Comparison of ENCODE assay signal across 14 cellular contexts in the genomic region with DNA sequence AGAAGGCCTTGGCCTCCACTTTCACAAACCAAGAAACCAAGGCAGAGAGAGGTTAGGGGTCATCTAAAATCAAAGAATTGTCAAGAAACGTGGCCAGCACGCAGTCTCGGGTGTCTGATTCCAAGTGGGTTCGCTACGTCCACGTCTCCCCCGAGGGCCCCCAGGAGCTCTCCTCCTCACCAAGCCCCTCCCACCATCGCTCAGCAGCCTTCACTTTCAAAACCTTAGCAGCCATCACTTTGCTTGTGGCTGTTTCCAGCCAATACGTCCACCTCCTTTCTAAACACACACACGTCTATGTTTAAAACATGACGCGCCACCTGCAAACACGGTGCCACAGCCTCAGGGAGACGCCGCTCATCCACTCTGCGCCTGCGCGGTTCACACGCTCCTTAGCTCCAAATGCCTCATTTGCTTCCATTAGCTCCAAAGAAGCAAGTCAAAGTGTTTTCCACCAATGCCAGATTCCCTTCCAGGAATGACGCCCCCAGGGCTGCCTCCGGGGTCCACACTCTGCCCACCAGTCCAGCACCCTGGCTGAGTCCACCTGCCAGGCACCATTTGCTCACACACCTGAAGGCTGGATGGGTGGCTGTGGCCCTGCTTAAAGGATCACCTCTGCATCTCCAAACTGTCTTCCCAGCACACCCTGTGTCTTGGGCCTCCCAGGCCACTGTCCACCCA. TPM values are rescaled to one million over a fixed set of nuclear protein-coding genes. Genes with fewer than 3 reads are reported as not detected.
A peak's percentile ranks its signal among the peaks of the same experiment; 100 is the strongest.
DNase-seq lines count a peak whose midpoint lies in the region; ATAC-seq and TF ChIP-seq lines count a peak whose summit lies in the region.
"Had no signal": no experiment of that assay in that cellular context is flagged by ENCODE, and none has a peak within 500 bp of the region (broad histone marks: within the 10 kb centered on the region; RNA-seq: fewer than 3 reads in every experiment).

No MANE protein-coding gene starts in this region.

- H3K4me1 ChIP-seq in SK-N-SH (ENCODE audit: control insufficient read depth in 1 of 2, insufficient read depth in 2 of 2, low read depth in 1 of 2, low read length in 1 of 2) (peaks cover 38 to 50% of the 10 kb centered on the region in 2 experiments), H9 (ENCODE audit: insufficient read depth, low read length) (peaks cover 5% of the 10 kb centered on the region; the same call in 1 of the 2 replicates)

- no peaks in the 10 kb centered on the region for H3K9me2 ChIP-seq in SK-N-SH

- no peaks in the 10 kb centered on the region for H3K27me3 ChIP-seq in SK-N-SH (ENCODE audit: insufficient read depth)
- H3K27me3 ChIP-seq in H9 (ENCODE audit: insufficient read depth, low read length): no peaks in the 10 kb centered on the region
- H3K27me3 ChIP-seq: tibial nerve had no signal

- H2BK12ac ChIP-seq in H9 (ENCODE audit: insufficient read length, low read depth, low read length): no peak overlapping the region

- H3K9ac ChIP-seq in SK-N-SH (0 out of 2 replicates have a peak overlapping the region, but pooled peaks have one; percentile 4), H9 (ENCODE audit: extremely low read depth, insufficient read length, low read length) (no peak overlapping the region)

- H3K23me2 ChIP-seq in H9 (ENCODE audit: insufficient read length, low read depth, low read length, poor library complexity, severe bottlenecking): peaks cover 10% of the 10 kb centered on the region

- H4K5ac ChIP-seq in H9 (ENCODE audit: insufficient read length, low read depth, low read length): no peak overlapping the region

- H3K79me2 ChIP-seq in SK-N-SH (ENCODE audit: insufficient read depth): peaks cover 97% of the 10 kb centered on the region
- H3K79me2 ChIP-seq in H9 (ENCODE audit: insufficient read depth, low read length): peaks cover 13% of the 10 kb centered on the region; the same call in 1 of the 2 replicates

- H3K9me3 ChIP-seq in SK-N-SH (no peaks in the 10 kb centered on the region), H9 (ENCODE audit: control insufficient read depth, low read depth, low read length) (no peaks in the 10 kb centered on the region)
- H3K9me3 ChIP-seq: tibial nerve had no signal

- H3K27me3 Mint-ChIP-seq in H9 (ENCODE audit: low read depth) (peaks cover 18% of the 10 kb centered on the region), brain (peaks cover 11% of the 10 kb centered on the region), nephron progenitor cell (ENCODE audit: low read depth, poor library complexity) (peaks cover 12% of the 10 kb centered on the region)

- no peak overlapping the region for H2AK5ac ChIP-seq in H9 (ENCODE audit: insufficient read length, low read length)

- H4K91ac ChIP-seq in H9 (ENCODE audit: insufficient read length, low read depth, low read length): no peak overlapping the region

- WGBS in SK-N-SH (ENCODE audit: low lambda C conversion rate): 93% methylated on average over 21 of the region's 21 CpGs
- WGBS in H9 (ENCODE audit: extremely low coverage, insufficient read length, low lambda C conversion rate): no CpG with 5 or more reads among the region's 21 CpGs

- peaks cover 3% of the 10 kb centered on the region for H3K79me1 ChIP-seq in H9 (ENCODE audit: insufficient read depth, low read depth, low read length, poor library complexity, severe bottlenecking)

- H3K9me3 Mint-ChIP-seq in H9: peaks cover 0 to 3% of the 10 kb centered on the region in 2 experiments; a peak in 1 of 5 replicates
- H3K9me3 Mint-ChIP-seq in brain: peaks cover 0 to 5% (median 0%) of the 10 kb centered on the region in 5 experiments
- no peaks in the 10 kb centered on the region for H3K9me3 Mint-ChIP-seq in nephron progenitor cell

- H3F3A ChIP-seq in SK-N-SH (replicated peaks; ENCODE audit: insufficient read depth): peaks cover 28% of the 10 kb centered on the region

- H3T11ph ChIP-seq in H9 (ENCODE audit: low read length): no peak overlapping the region

- no peak overlapping the region for H3K4me3 ChIP-seq in SK-N-SH (ENCODE audit: low read depth in 2 of 2, low read length in 1 of 2)
- H3K4me3 ChIP-seq: tibial nerve had no signal

- H3K4ac ChIP-seq in H9 (ENCODE audit: low read depth, low read length): no peak overlapping the region

- no peak overlapping the region for H2BK15ac ChIP-seq in H9 (ENCODE audit: low read depth, low read length)

- no peak overlapping the region for H2AFZ ChIP-seq in SK-N-SH (ENCODE audit: low read depth)
- no peak overlapping the region for H2AFZ ChIP-seq in H9 (ENCODE audit: low read length)

- H3K14ac ChIP-seq in H9 (ENCODE audit: insufficient read depth, low read length): no peak overlapping the region; the same call in 1 of the 2 replicates

- POLR2A ChIA-PET in SK-N-SH (lab: Yijun Ruan, JAX): no interaction called here

- H3K18ac ChIP-seq in H9 (ENCODE audit: insufficient read length, low read depth, low read length): no peak overlapping the region

- H3K56ac ChIP-seq in H9 (ENCODE audit: insufficient read length, low read depth, low read length): no peak overlapping the region

- intact Hi-C loops in posterior vena cava (cut with DNase I): loop anchor here (5.0 to 10.0 kb wide), 2 partner anchors 60 to 92 kb away; no protein-coding TSS in a partner anchor

- H3K4me3 Mint-ChIP-seq in H9: no peak overlapping the region
- peak overlapping the region in 1 of 5 experiments; percentile 2 for H3K4me3 Mint-ChIP-seq in brain
- peak overlapping the region; percentile 30 for H3K4me3 Mint-ChIP-seq in nephron progenitor cell

- H3K4me1 Mint-ChIP-seq in H9 (peaks cover 43% of the 10 kb centered on the region in 2 experiments), brain (peaks cover 76% of the 10 kb centered on the region), nephron progenitor cell (peaks cover 89% of the 10 kb centered on the region)

- CTCF ChIA-PET in SK-N-SH (lab: Yijun Ruan, JAX): interaction anchor here (1.2 kb wide), 1 partner anchor 19 kb away, joined by 3 read pairs; no protein-coding TSS in a partner anchor

- peaks cover 27% of the 10 kb centered on the region for H4K20me1 ChIP-seq in SK-N-SH (ENCODE audit: insufficient read depth)
- H4K20me1 ChIP-seq in H9 (ENCODE audit: control insufficient read depth, insufficient read depth, insufficient read length): no peaks in the 10 kb centered on the region

- no peak overlapping the region for H4K8ac ChIP-seq in H9 (replicated peaks; ENCODE audit: insufficient read length, low read depth, low read length)

- no peak for DNase-seq in SK-N-SH
- no peak for DNase-seq in H9
- no peak for DNase-seq in nephron progenitor cell
- DNase-seq in HuH-7.5 (ENCODE audit: low spot score): no peak
- DNase-seq in posterior vena cava (ENCODE audit: low spot score): no peak
- DNase-seq in NOMO-1 (lab: John Stamatoyannopoulos, UW; ENCODE audit: unreplicated experiment in 2 of 2): no peak
- DNase-seq: islet precursor cell, NCI-H146, NCI-H69 had no signal

- H3K27ac ChIP-seq in SK-N-SH (ENCODE audit: low read depth in 2 of 2, low read length in 1 of 2) (no peak overlapping the region; a peak in 1 of 4 replicates), H9 (ENCODE audit: insufficient read length, low read depth, low read length) (no peak overlapping the region)
- H3K27ac ChIP-seq: 22Rv1 had no signal

- no peak for TF ChIP-seq RAD21 in SK-N-SH (IDR thresholded peaks at IDR 0.05; ENCODE audit: low read length)

- H2BK5ac ChIP-seq in H9 (ENCODE audit: insufficient read length, low read length): no peak overlapping the region

- H2BK20ac ChIP-seq in H9 (ENCODE audit: low read depth, low read length, poor library complexity, severe bottlenecking): no peak overlapping the region

- no peak overlapping the region for H3K4me2 ChIP-seq in SK-N-SH
- no peak overlapping the region for H3K4me2 ChIP-seq in H9 (ENCODE audit: insufficient read depth, insufficient read length, low read length)

- no peak for ATAC-seq in SK-N-SH treated with all-trans-retinoic acid at 6 μM for 48 hours

- no peak overlapping the region for H3K23ac ChIP-seq in H9 (ENCODE audit: insufficient read length, low read depth, low read length)

- H3K27ac Mint-ChIP-seq in H9 (peak overlapping the region in 2 of 3 experiments; percentile 6 to 39; a peak in 1 of 7 replicates), brain (peak overlapping the region; percentile 11 to 98 (median 76)), nephron progenitor cell (peak overlapping the region; percentile 21)

- H2BK120ac ChIP-seq in H9 (ENCODE audit: low read depth, low read length, poor library complexity, severe bottlenecking): no peak overlapping the region

- no peak for TF ChIP-seq EP300 in SK-N-SH (IDR thresholded peaks at IDR 0.05; ENCODE audit: borderline replicate concordance in 1 of 2, low read depth in 1 of 2, low read length in 1 of 2)

- TF ChIP-seq CTCF in SK-N-SH (IDR thresholded peaks at IDR 0.05) (no peak), H9 (conservative IDR thresholded peaks at IDR 0.05) (no peak), brain (conservative IDR thresholded peaks at IDR 0.05) (no peak), nephron progenitor cell (IDR thresholded peaks at IDR 0.05) (no peak)

- peaks cover 0 to 5% of the 10 kb centered on the region in 2 experiments for H3K36me3 ChIP-seq in SK-N-SH (replicated peaks in 1 of 2; ENCODE audit: control insufficient read depth in 1 of 2, insufficient read depth in 2 of 2, low read length in 1 of 2)
- H3K36me3 ChIP-seq: tibial nerve had no signal

- H3K36me3 Mint-ChIP-seq in H9 (ENCODE audit: insufficient read depth in 1 of 3, low read depth in 3 of 3) (peaks cover 0 to 3% (median 0%) of the 10 kb centered on the region in 3 experiments; a peak in 2 of 7 replicates), brain (no peaks in the 10 kb centered on the region), nephron progenitor cell (ENCODE audit: low read depth) (no peaks in the 10 kb centered on the region)

TF ChIP-seq in SK-N-SH, 30 proteins besides CTCF, POLR2A, EP300 and RAD21 (continues in another document):
- TF ChIP-seq ELF1 (IDR thresholded peaks at IDR 0.05) (no peak), GATA2 (CRISPR knock-in tag; IDR thresholded peaks at IDR 0.05) (no peak)

RNA-seq across cellular contexts. Expression of a gene that starts 5.5 kb away (rescaled TPM):
- 23.9 and 25.1 TPM in 2 replicates for polyA plus RNA-seq in SK-N-SH (2012; rRNA removed)
- 17.3 and 20.8 TPM in 2 replicates for polyA plus RNA-seq in SK-N-SH (2012; cell fraction: cytosol; rRNA removed)
- 26.8 and 31.9 TPM in 2 replicates for polyA plus RNA-seq in SK-N-SH (2012; cell fraction: nucleus; rRNA removed)
- total RNA-seq in H9 (2021): 11.7 and 12.3 TPM in 2 replicates
- polyA plus RNA-seq in brain (ENCODE audit: insufficient read depth, low read depth, low replicate concordance): 12.4 TPM
- 10 to 100 TPM; 28.8 to 30.1 TPM for total RNA-seq in posterior vena cava

RNA-seq across cellular contexts. Expression of a gene that starts 52.1 kb away (rescaled TPM):
- not detected in 2 replicates for polyA plus RNA-seq in SK-N-SH (2012; rRNA removed)
- not detected in 2 replicates for polyA plus RNA-seq in SK-N-SH (2012; cell fraction: cytosol; rRNA removed)
- not detected in 2 replicates for polyA plus RNA-seq in SK-N-SH (2012; cell fraction: nucleus; rRNA removed)
- total RNA-seq in H9 (2021): not detected in 2 replicates
- 0.92 TPM for polyA plus RNA-seq in brain (ENCODE audit: insufficient read depth, low read depth, low replicate concordance)
- not detected for total RNA-seq in posterior vena cava
- total RNA-seq: frontal cortex, tibial nerve had no signal

Comparison
In these comparisons a context has a peak if more than half of its experiments do, and no peak if none do; other contexts are left out.
1. H3K27ac Mint-ChIP-seq: peak in every context shown above with its lines; median percentile 76 in brain; 22 in H9; 21 in nephron progenitor cell.